8 cellular contexts compared by ENCODE assay signal in genomic region chrX:22748093-22748999, GRCh38.
DNase-seq lines count a peak whose midpoint lies in the region; ATAC-seq and TF ChIP-seq lines count a peak whose summit lies in the region.

No MANE protein-coding gene starts in this region.

- H3K36me3 ChIP-seq in PC-9 (ENCODE audit: low read depth), result no peaks in the 10 kb centered on the region
- no peaks in the 10 kb centered on the region for H3K36me3 ChIP-seq in adipocyte (ENCODE audit: control insufficient read depth, insufficient read depth, low read length, severe bottlenecking)
- H3K36me3 ChIP-seq in heart right ventricle, result no peaks in the 10 kb centered on the region
- no peaks in the 10 kb centered on the region for H3K36me3 ChIP-seq in sigmoid colon

- intact Hi-C loops in PC-9 (cut with micrococcal nuclease; ENCODE audit: unreplicated experiment), result loop anchor here (10.0 kb wide), 1 partner anchor 614 kb away; no protein-coding TSS in a partner anchor
- intact Hi-C loops in heart right ventricle (cut with DNase I), result loop anchor here in 5 of 10 donors (5.0 to 10.0 kb wide), 4 partner anchors 604 to 764 kb away; no protein-coding TSS in a partner anchor
- intact Hi-C loops in sigmoid colon (cut with DNase I), result loop anchor here (5.0 kb wide), 2 partner anchors 611 to 761 kb away; no protein-coding TSS in a partner anchor

- no peaks in the 10 kb centered on the region for H3F3A ChIP-seq in PC-9 (ENCODE audit: insufficient read depth, low read depth)

- TF ChIP-seq CTCF in PC-9 (conservative IDR thresholded peaks at IDR 0.05) (peak; percentile 79), heart right ventricle (IDR thresholded peaks at IDR 0.05) (peak; percentile 16 to 77 (median 64)), sigmoid colon (IDR thresholded peaks at IDR 0.05) (peak; percentile 26 to 59 (median 42))

- TF ChIP-seq RAD21 in Ishikawa (IDR thresholded peaks at IDR 0.05; ENCODE audit: low read depth), result peak; percentile 38; the same call in 1 of the 2 replicates

- TF ChIP-seq EP300 in Ishikawa (IDR thresholded peaks at IDR 0.05; ENCODE audit: borderline replicate concordance) (no peak), sigmoid colon (IDR thresholded peaks at IDR 0.05) (no peak)

- WGBS in heart right ventricle, 2 donors, result 19% methylated on average over 7 of the region's 7 CpGs
- WGBS in sigmoid colon, 2 donors, result 23 to 31% methylated on average over 7 of the region's 7 CpGs

- no peaks in the 10 kb centered on the region for H4K20me1 ChIP-seq in PC-9 (ENCODE audit: insufficient read depth)

- CTCF ChIA-PET in PC-9 (lab: Charles Lee), result interaction anchor here (0.6 kb wide), 2 partner anchors 186 to 613 kb away, joined by 4 to 5 read pairs; no protein-coding TSS in a partner anchor

- H3K9me3 ChIP-seq in PC-9 (ENCODE audit: insufficient read depth, low read depth) (no peaks in the 10 kb centered on the region), adipocyte (ENCODE audit: control insufficient read depth, low read length) (no peaks in the 10 kb centered on the region), heart right ventricle (no peaks in the 10 kb centered on the region), sigmoid colon (no peaks in the 10 kb centered on the region)

- ATAC-seq in GM19463 (IDR thresholded peaks at IDR 0.05; ENCODE audit: unreplicated experiment), result peak; percentile 93
- peak; percentile 52 to 89 (median 76) for ATAC-seq in heart right ventricle

- TF ChIP-seq POLR2A in sigmoid colon (IDR thresholded peaks at IDR 0.05), result no peak

- H3K9me2 ChIP-seq in PC-9 (ENCODE audit: insufficient read depth), result no peaks in the 10 kb centered on the region

- H3K27me3 ChIP-seq in PC-9 (ENCODE audit: insufficient read depth, low read depth), result no peaks in the 10 kb centered on the region
- H3K27me3 ChIP-seq in adipocyte (replicated peaks; ENCODE audit: control insufficient read depth, insufficient read depth, low read length), result peaks cover 11% of the 10 kb centered on the region
- no peaks in the 10 kb centered on the region for H3K27me3 ChIP-seq in heart right ventricle
- no peaks in the 10 kb centered on the region for H3K27me3 ChIP-seq in sigmoid colon

- H3K27ac ChIP-seq in PC-9 (no peak overlapping the region), heart right ventricle (no peak overlapping the region), sigmoid colon (no peak overlapping the region)

- BruUV-seq in PC-9 (replicated peaks; lab: Mats Ljungman, UMichigan), result no TSS peak

- DNase-seq in D341Med (ENCODE audit: low spot score), result peak; percentile 48
- peak in 1 of 2 experiments; percentile 23 for DNase-seq in PC-9
- DNase-seq in adipocyte (ENCODE audit: low read depth), result peak; percentile 75
- DNase-seq in heart right ventricle, result peak; percentile 12 to 21
- DNase-seq in sigmoid colon, result no peak
- DNase-seq in NCI-H187 treated with DMSO at 0.1 percent for 48 hours (lab: John Stamatoyannopoulos, UW), result no peak

- no peak overlapping the region for H3K9ac ChIP-seq in adipocyte (ENCODE audit: low read length)

- POLR2A ChIA-PET in PC-9 (lab: Charles Lee; ENCODE audit: unreplicated experiment), result interaction anchor here (0.7 kb wide), 1 partner anchor 737 kb away, joined by 3 read pairs; no protein-coding TSS in a partner anchor

- H3K4me2 ChIP-seq in PC-9, result no peak overlapping the region

- H3K4me1 ChIP-seq in PC-9 (replicated peaks; ENCODE audit: insufficient read depth) (no peaks in the 10 kb centered on the region), adipocyte (ENCODE audit: control insufficient read depth, insufficient read depth, low read length) (no peaks in the 10 kb centered on the region), heart right ventricle (no peaks in the 10 kb centered on the region), sigmoid colon (peaks cover 0 to 12% (median 0%) of the 10 kb centered on the region in 4 donors)

- no peaks in the 10 kb centered on the region for H3K79me2 ChIP-seq in PC-9 (ENCODE audit: low read depth)

- no peak overlapping the region for H3K4me3 ChIP-seq in PC-9
- no peak overlapping the region for H3K4me3 ChIP-seq in adipocyte (ENCODE audit: low read length)
- H3K4me3 ChIP-seq in heart right ventricle, result no peak overlapping the region
- H3K4me3 ChIP-seq in sigmoid colon, result no peak overlapping the region

- H2AFZ ChIP-seq in PC-9, result no peak overlapping the region

TF ChIP-seq in Ishikawa, 13 proteins besides CTCF, POLR2A, EP300 and RAD21:
- no peak for TF ChIP-seq YY1 (IDR thresholded peaks at IDR 0.05; ENCODE audit: low read depth)
- TF ChIP-seq NFIC (IDR thresholded peaks at IDR 0.05), result no peak
- TF ChIP-seq TAF1 (IDR thresholded peaks at IDR 0.05; ENCODE audit: low read depth), result no peak
- no peak for TF ChIP-seq FOXM1 (IDR thresholded peaks at IDR 0.05; ENCODE audit: borderline replicate concordance, low read depth)
- TF ChIP-seq TEAD4 (IDR thresholded peaks at IDR 0.05), result no peak
- TF ChIP-seq CEBPB (IDR thresholded peaks at IDR 0.05), result no peak
- TF ChIP-seq USF1 (IDR thresholded peaks at IDR 0.05), result no peak
- no peak for TF ChIP-seq CREB1 (IDR thresholded peaks at IDR 0.05; ENCODE audit: low read depth)

Comparison
In these comparisons a context has a peak if more than half of its experiments do, and no peak if none do; other contexts are left out.
1. DNase-seq: peak in D341Med (single experiment), adipocyte (single experiment) and heart right ventricle (2 of 2); none in sigmoid colon (single experiment) and NCI-H187 treated with DMSO at 0.1 percent for 48 hours (single experiment).
2. Peak in every context shown above with its lines, with median percentiles within 50 percentile points of each other: CTCF ChIP-seq.